In genomic region chr4:143477487-143477886, GRCh38 we compare ENCODE assay signal across 2 cellular contexts.
TF ChIP-seq lines count a peak whose summit lies in the region.

No MANE protein-coding gene starts in this region.

TF ChIP-seq in GM12878, 131 proteins besides CTCF, POLR2A, EP300 and RAD21:
- peak; percentile 54 for TF ChIP-seq SIX5 (IDR thresholded peaks at IDR 0.05; ENCODE audit: low read depth, low read length, severe bottlenecking)
- TF ChIP-seq NFXL1 (IDR thresholded peaks at IDR 0.05; ENCODE audit: borderline replicate concordance) = no peak
- TF ChIP-seq CEBPB (IDR thresholded peaks at IDR 0.05; ENCODE audit: borderline replicate concordance in 1 of 2, low read depth in 2 of 2, low read length in 2 of 2) = no peak
- TF ChIP-seq GABPA (IDR thresholded peaks at IDR 0.05; ENCODE audit: low read depth) = no peak
- TF ChIP-seq ZBTB33 (IDR thresholded peaks at IDR 0.05) = no peak
- TF ChIP-seq YY1 (IDR thresholded peaks at IDR 0.05; ENCODE audit: low read depth, low read length) = no peak

TF ChIP-seq in H1, 55 proteins besides CTCF, POLR2A, EP300 and RAD21:
- TF ChIP-seq TBP (IDR thresholded peaks at IDR 0.05; ENCODE audit: low read depth, low read length) = no peak
- TF ChIP-seq SIX5 (IDR thresholded peaks at IDR 0.05; ENCODE audit: low read depth, low read length) = peak; percentile 45
- no peak for TF ChIP-seq SIN3A (conservative IDR thresholded peaks at IDR 0.05 in 1 of 2, IDR thresholded peaks at IDR 0.05 in 1 of 2; ENCODE audit: low read depth in 1 of 2, low read length in 2 of 2)
- no peak for TF ChIP-seq RBBP5 (IDR thresholded peaks at IDR 0.05; ENCODE audit: borderline replicate concordance, low read depth, low read length)
